24 cellular contexts compared by ENCODE assay signal in genomic region chr2:11517906-11518305, GRCh38.
"Had no signal": no experiment of that assay in that cellular context is flagged by ENCODE, and none has a peak within 500 bp of the region (broad histone marks: within the 10 kb centered on the region; RNA-seq: fewer than 3 reads in every experiment).

No MANE protein-coding gene starts in this region.

- H3K36me3 ChIP-seq: neural progenitor cell, ovary, right lobe of liver, sigmoid colon, stomach, thoracic aorta, thyroid gland, tibial nerve, upper lobe of left lung had no signal

- H3K9me3 ChIP-seq: ovary, psoas muscle, right lobe of liver, sigmoid colon, thoracic aorta, thyroid gland, tibial nerve had no signal

- DNase-seq: natural killer cell; occipital lobe; posterior cingulate gyrus; psoas muscle; right cardiac atrium; right lobe of liver; sigmoid colon; small intestine; stimulated activated CD4-positive, alpha-beta T cell treated with anti-CD3 and anti-CD28 coated beads, Interleukin-15, amount 100 ng/mL, for 24 hours; stimulated activated CD4-positive, alpha-beta T cell treated with anti-CD3 and anti-CD28 coated beads, Interleukin-2, amount 100 ng/mL, for 24 hours; stimulated activated CD4-positive, alpha-beta T cell treated with anti-CD3 and anti-CD28 coated beads, Interleukin-2, amount 100 ng/mL, for 48 hours; stimulated activated CD4-positive, alpha-beta T cell treated with anti-CD3 and anti-CD28 coated beads, Interleukin-4, amount 100 ng/mL, for 24 hours; stimulated activated naive B cell treated with anti-CD40 and anti-IgM and Interleukin-4, amounts not matched to agents 10 μg/mL and 1 μg/mL and 100 μg/mL, for 72 hours; stimulated activated naive CD4-positive, alpha-beta T cell treated with Interleukin-2 at 50 U/mL for 16 hours; stomach; thyroid gland; trophoblast cell; upper lobe of left lung had no signal

- H3K27ac ChIP-seq: parathyroid adenoma, psoas muscle, right lobe of liver, sigmoid colon, stomach, thoracic aorta, thyroid gland, tibial nerve, upper lobe of left lung had no signal

- ATAC-seq: natural killer cell; psoas muscle; right cardiac atrium; stimulated activated effector memory CD8-positive, alpha-beta T cell treated with anti-CD3 and anti-CD28 coated beads, Interleukin-12 subunit alpha, Interleukin-12 subunit beta, amount 100 ng/mL, for 72 hours; stimulated activated naive B cell treated with anti-CD40 and anti-IgM and Interleukin-4, amounts not matched to agents 10 μg/mL and 1 μg/mL and 100 μg/mL, for 72 hours had no signal

- H3K4me3 ChIP-seq: neural progenitor cell, ovary, psoas muscle, right lobe of liver, sigmoid colon, stomach, thoracic aorta, thyroid gland, tibial nerve, upper lobe of left lung had no signal

- H3K4me1 ChIP-seq: parathyroid adenoma, psoas muscle, right lobe of liver, sigmoid colon, stomach, thyroid gland, upper lobe of left lung had no signal
